In genomic region chr20:48571945-48572589, GRCh38 we compare ENCODE assay signal across 1 cellular context.
TF ChIP-seq lines count a peak whose summit lies in the region.

No MANE protein-coding gene starts in this region.

TF ChIP-seq in HepG2, 621 proteins besides CTCF, POLR2A, EP300 and RAD21 (continued from another document):
- peak; percentile 69 for TF ChIP-seq ZBTB40 (IDR thresholded peaks at IDR 0.05)
- no peak for TF ChIP-seq ZBTB40 (CRISPR knock-in tag; IDR thresholded peaks at IDR 0.05)
- no peak for TF ChIP-seq THAP11 (CRISPR knock-in tag; IDR thresholded peaks at IDR 0.05)
TF ChIP-seq in HepG2: peak in this region for 2.
